14 cellular contexts compared by ENCODE assay signal in the genomic region with DNA sequence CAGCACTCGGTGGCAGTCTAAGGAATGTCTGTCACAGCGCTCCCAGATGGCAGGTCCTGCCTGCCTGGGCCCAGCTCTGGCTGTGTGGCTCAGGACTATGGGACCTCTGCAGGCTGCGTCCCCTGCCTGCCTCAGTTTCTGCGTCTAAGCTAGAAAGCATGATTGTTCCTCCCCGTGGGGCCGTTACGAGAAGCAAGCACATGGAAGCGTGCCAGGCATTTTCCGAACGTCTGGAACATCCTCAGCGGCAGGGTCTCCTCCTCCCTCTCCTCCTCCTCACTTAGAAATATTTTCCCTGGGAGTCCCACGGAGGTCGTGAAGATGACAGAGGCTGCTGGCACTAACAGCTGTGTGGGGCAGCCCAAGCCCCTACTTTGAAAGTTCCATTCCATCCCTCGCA. TPM values are rescaled to one million over a fixed set of nuclear protein-coding genes. Genes with fewer than 3 reads are reported as not detected.
DNase-seq lines count a peak whose midpoint lies in the region; ATAC-seq, FAIRE-seq and TF ChIP-seq lines count a peak whose summit lies in the region.
"Had no signal": no experiment of that assay in that cellular context is flagged by ENCODE, and none has a peak within 500 bp of the region (broad histone marks: within the 10 kb centered on the region; RNA-seq: fewer than 3 reads in every experiment).

No MANE protein-coding gene starts in this region.

- in situ Hi-C loops in GM13977 (cut with MboI; ENCODE audit: low pct_unique_long_range_greater_than_20kb, low sequenced_read_pairs, unreplicated experiment), result no loop called here

- H3K27ac Mint-ChIP-seq in memory B cell, result peak overlapping the region; percentile 99

- FAIRE-seq in GM12891 (lab: Jason Lieb, UNC), result no peak

- H4K20me1 ChIP-seq in BLaER1 treated with 17β-estradiol and CSF1 and Interleukin-3, amounts not matched to agents 10 nM and 100 nM, result peaks cover 0 to 8% (median 0%) of the 10 kb centered on the region in 11 experiments; a peak in 7 of 22 replicates

- H3K36me3 Mint-ChIP-seq in memory B cell, result no peaks in the 10 kb centered on the region

- no peak for TF ChIP-seq POLR2A in GM12891 (IDR thresholded peaks at IDR 0.05; ENCODE audit: low read depth, low read length)

- H3K4me3 ChIP-seq in BLaER1 treated with 17β-estradiol and CSF1 and Interleukin-3, amounts not matched to agents 10 nM and 100 nM, result no peak overlapping the region
- H3K4me3 ChIP-seq in skeletal muscle tissue (ENCODE audit: low read length in 3 of 3), result peak overlapping the region in 2 of 3 donors; percentile 11 to 37

- no peaks in the 10 kb centered on the region for H3K9me3 Mint-ChIP-seq in memory B cell
- H3K9me3 Mint-ChIP-seq: activated T-cell treated with anti-CD3 and anti-CD28 coated beads, Interleukin-2, amount 50 U/mL, for 4 hours had no signal

- H3K9ac ChIP-seq in BLaER1 treated with 17β-estradiol and CSF1 and Interleukin-3, amounts not matched to agents 10 nM and 100 nM, result peak overlapping the region in 4 of 11 experiments; percentile 30 to 62 (median 56); a peak in 6 of 22 replicates
- H3K9ac ChIP-seq in skeletal muscle tissue (ENCODE audit: low read depth in 1 of 3, low read length in 3 of 3), result peak overlapping the region in 1 of 3 donors; percentile 69

- H3K27me3 ChIP-seq in BLaER1 treated with 17β-estradiol and CSF1 and Interleukin-3, amounts not matched to agents 10 nM and 100 nM, result no peaks in the 10 kb centered on the region
- H3K27me3 ChIP-seq in skeletal muscle tissue (ENCODE audit: control insufficient read depth in 3 of 3, insufficient read depth in 3 of 3, low read length in 3 of 3), result no peaks in the 10 kb centered on the region

- peaks cover 43% of the 10 kb centered on the region for H3K4me1 Mint-ChIP-seq in memory B cell

- no peaks in the 10 kb centered on the region for H3K9me3 ChIP-seq in BLaER1 treated with 17β-estradiol and CSF1 and Interleukin-3, amounts not matched to agents 10 nM and 100 nM (replicated peaks in 1 of 11)
- H3K9me3 ChIP-seq in skeletal muscle tissue (ENCODE audit: control insufficient read depth in 3 of 3, low read length in 3 of 3), result no peaks in the 10 kb centered on the region

- peaks cover 71 to 100% (median 92%) of the 10 kb centered on the region in 10 experiments for H3K4me1 ChIP-seq in BLaER1 treated with 17β-estradiol and CSF1 and Interleukin-3, amounts not matched to agents 10 nM and 100 nM
- H3K4me1 ChIP-seq in skeletal muscle tissue (ENCODE audit: control insufficient read depth in 3 of 3, insufficient read depth in 3 of 3, low read length in 3 of 3), result peaks cover 55 to 69% (median 61%) of the 10 kb centered on the region in 3 donors

- peak overlapping the region in 5 of 11 experiments; percentile 38 to 68 (median 54); a peak in 6 of 22 replicates for H3K27ac ChIP-seq in BLaER1 treated with 17β-estradiol and CSF1 and Interleukin-3, amounts not matched to agents 10 nM and 100 nM
- peak overlapping the region; percentile 82 for H3K27ac ChIP-seq in skeletal muscle tissue (ENCODE audit: low read depth, low read length)

- no peak for ATAC-seq in memory B cell (ENCODE audit: low read depth)
- no peak for ATAC-seq in GM18519 (IDR thresholded peaks at IDR 0.05; ENCODE audit: low FRiP score, unreplicated experiment)
- ATAC-seq: activated T-cell treated with anti-CD3 and anti-CD28 coated beads, Interleukin-2, amount 50 U/mL, for 4 hours had no signal

- DNase-seq in ecto neural progenitor cell (ENCODE audit: low spot score) (peak; percentile 37), memory B cell (ENCODE audit: low spot score in 2 of 2) (no peak), GM12891 (ENCODE audit: insufficient read length, low spot score) (no peak), cerebellum (ENCODE audit: low spot score) (no peak), GM13977 (ENCODE audit: low spot score) (no peak)
- DNase-seq: activated CD4-positive, alpha-beta T cell treated with anti-CD3 and anti-CD28 coated beads for 1 hour; activated T-cell treated with anti-CD3 and anti-CD28 coated beads, Interleukin-2, amount 50 U/mL, for 4 hours; anterior cingulate cortex; DMS153; NCI-H2029 treated with DMSO at 0.1 percent for 48 hours; NK-92 treated with Interleukin-12 subunit alpha and Interleukin-12 subunit beta, amount 100 ng/mL, for 24 hours had no signal

- peak overlapping the region; percentile 60 to 99 (median 96) for H3K4me2 ChIP-seq in BLaER1 treated with 17β-estradiol and CSF1 and Interleukin-3, amounts not matched to agents 10 nM and 100 nM

- no peak for TF ChIP-seq CTCF in GM13977 (IDR thresholded peaks at IDR 0.05; ENCODE audit: extremely low read depth, insufficient read depth, missing control alignments)

- peaks cover 15% of the 10 kb centered on the region for H3K27me3 Mint-ChIP-seq in memory B cell

- no peak overlapping the region for H3K4me3 Mint-ChIP-seq in memory B cell
- H3K4me3 Mint-ChIP-seq: activated T-cell treated with anti-CD3 and anti-CD28 coated beads, Interleukin-2, amount 50 U/mL, for 4 hours had no signal

- no peaks in the 10 kb centered on the region for H3K36me3 ChIP-seq in BLaER1 treated with 17β-estradiol and CSF1 and Interleukin-3, amounts not matched to agents 10 nM and 100 nM
- H3K36me3 ChIP-seq in skeletal muscle tissue (ENCODE audit: control insufficient read depth in 3 of 3, insufficient read depth in 3 of 3, low read length in 3 of 3), result peaks cover 0 to 5% (median 2%) of the 10 kb centered on the region in 3 donors

TF ChIP-seq in GM12891, 5 proteins besides CTCF, POLR2A, EP300 and RAD21:
- no peak for TF ChIP-seq POU2F2 (IDR thresholded peaks at IDR 0.05; ENCODE audit: low read depth, low read length)
- no peak for TF ChIP-seq TAF1 (IDR thresholded peaks at IDR 0.05; ENCODE audit: low read depth, low read length)
- no peak for TF ChIP-seq SPI1 (IDR thresholded peaks at IDR 0.05; ENCODE audit: low read depth, low read length)
- TF ChIP-seq PAX5 (IDR thresholded peaks at IDR 0.05; ENCODE audit: insufficient read depth, low read length, severe bottlenecking), result no peak
TF ChIP-seq in GM12891: peak in this region for 0.

RNA-seq across cellular contexts. Expression of gene LRRFIP1, which starts 43.3 kb away (rescaled TPM):
- total RNA-seq in skeletal muscle tissue (65.8 TPM), cerebellum (33.8 TPM)
- 37.0 TPM for polyA plus RNA-seq in GM12891 (2012; ENCODE audit: low read depth, missing spikeins)

Comparison
In these comparisons a context has a peak if more than half of its experiments do, and no peak if none do; other contexts are left out.
1. H3K4me3 ChIP-seq: peak in skeletal muscle tissue (2 of 3); none in BLaER1 treated with 17β-estradiol and CSF1 and Interleukin-3, amounts not matched to agents 10 nM and 100 nM (0 of 10).